ENCODE assay signal across 15 cellular contexts in genomic region chr6:68740828-68741500, GRCh38.
A peak's percentile ranks its signal among the peaks of the same experiment; 100 is the strongest.
DNase-seq lines count a peak whose midpoint lies in the region; ATAC-seq and TF ChIP-seq lines count a peak whose summit lies in the region.
"Had no signal": no experiment of that assay in that cellular context is flagged by ENCODE, and none has a peak within 500 bp of the region (broad histone marks: within the 10 kb centered on the region; RNA-seq: fewer than 3 reads in every experiment).

No MANE protein-coding gene starts in this region.

- H3K36me3 Mint-ChIP-seq in activated CD8-positive, alpha-beta T cell treated with anti-CD3 and anti-CD28 coated beads for 36 hours (ENCODE audit: low read depth), result no peaks in the 10 kb centered on the region
- no peaks in the 10 kb centered on the region for H3K36me3 Mint-ChIP-seq in activated CD8-positive, alpha-beta T cell treated with anti-CD3 and anti-CD28 coated beads, Interleukin-2, amount 10 ng/mL, durations not matched to agents 7 days and 5 days (ENCODE audit: low read depth)
- H3K36me3 Mint-ChIP-seq in nephron progenitor cell (ENCODE audit: low read depth), result no peaks in the 10 kb centered on the region
- H3K36me3 Mint-ChIP-seq: mesothelial cell of epicardium, WTC11 had no signal

- no peak for TF ChIP-seq CTCF in activated CD8-positive, alpha-beta T cell treated with anti-CD3 and anti-CD28 coated beads for 36 hours (IDR thresholded peaks at IDR 0.05)
- TF ChIP-seq CTCF in nephron progenitor cell (IDR thresholded peaks at IDR 0.05), result no peak

- DNase-seq in activated CD8-positive, alpha-beta T cell treated with anti-CD3 and anti-CD28 coated beads for 36 hours, result no peak
- no peak for DNase-seq in activated CD8-positive, alpha-beta T cell treated with anti-CD3 and anti-CD28 coated beads, Interleukin-2, amount 10 ng/mL, durations not matched to agents 7 days and 5 days
- DNase-seq in NOMO-1 (lab: John Stamatoyannopoulos, UW; ENCODE audit: unreplicated experiment in 2 of 2) (peak; percentile 33 to 60), nephron progenitor cell (no peak), mesenteric fat pad (ENCODE audit: low spot score) (no peak)
- DNase-seq: activated T-cell treated with anti-CD3 and anti-CD28 coated beads, Interleukin-2, amount 50 U/mL, for 48 hours; DND-41; NCI-H2029; stimulated activated CD4-positive, alpha-beta T cell treated with anti-CD3 and anti-CD28 coated beads, Interleukin-4, amount 100 ng/mL, for 4 hours had no signal

- no peaks in the 10 kb centered on the region for H3K9me3 Mint-ChIP-seq in activated CD8-positive, alpha-beta T cell treated with anti-CD3 and anti-CD28 coated beads for 36 hours
- no peaks in the 10 kb centered on the region for H3K9me3 Mint-ChIP-seq in activated CD8-positive, alpha-beta T cell treated with anti-CD3 and anti-CD28 coated beads, Interleukin-2, amount 10 ng/mL, durations not matched to agents 7 days and 5 days (ENCODE audit: insufficient read depth)
- no peaks in the 10 kb centered on the region for H3K9me3 Mint-ChIP-seq in nephron progenitor cell
- H3K9me3 Mint-ChIP-seq: mesothelial cell of epicardium, WTC11 had no signal

- H3K4me3 Mint-ChIP-seq in activated CD8-positive, alpha-beta T cell treated with anti-CD3 and anti-CD28 coated beads for 36 hours, result no peak overlapping the region
- no peak overlapping the region for H3K4me3 Mint-ChIP-seq in activated CD8-positive, alpha-beta T cell treated with anti-CD3 and anti-CD28 coated beads, Interleukin-2, amount 10 ng/mL, durations not matched to agents 7 days and 5 days
- no peak overlapping the region for H3K4me3 Mint-ChIP-seq in nephron progenitor cell
- H3K4me3 Mint-ChIP-seq: brain, mesothelial cell of epicardium, WTC11 had no signal

- POLR2A ChIA-PET in activated CD8-positive, alpha-beta T cell treated with anti-CD3 and anti-CD28 coated beads for 36 hours (lab: Charles Lee), result interaction anchor here (0.9 kb wide), 1 partner anchor 10 kb away, joined by 3 read pairs; no protein-coding TSS in a partner anchor
- POLR2A ChIA-PET in activated CD8-positive, alpha-beta T cell treated with anti-CD3 and anti-CD28 coated beads, Interleukin-2, amount 10 ng/mL, durations not matched to agents 7 days and 5 days (lab: Charles Lee), result no interaction called here

- peak overlapping the region; percentile 40 for H3K27ac Mint-ChIP-seq in activated CD8-positive, alpha-beta T cell treated with anti-CD3 and anti-CD28 coated beads for 36 hours
- H3K27ac Mint-ChIP-seq in activated CD8-positive, alpha-beta T cell treated with anti-CD3 and anti-CD28 coated beads, Interleukin-2, amount 10 ng/mL, durations not matched to agents 7 days and 5 days, result no peak overlapping the region
- peak overlapping the region; percentile 73 for H3K27ac Mint-ChIP-seq in nephron progenitor cell
- H3K27ac Mint-ChIP-seq: brain, mesothelial cell of epicardium, WTC11 had no signal

- no peaks in the 10 kb centered on the region for H3K27me3 Mint-ChIP-seq in activated CD8-positive, alpha-beta T cell treated with anti-CD3 and anti-CD28 coated beads for 36 hours
- H3K27me3 Mint-ChIP-seq in activated CD8-positive, alpha-beta T cell treated with anti-CD3 and anti-CD28 coated beads, Interleukin-2, amount 10 ng/mL, durations not matched to agents 7 days and 5 days (ENCODE audit: low read depth), result no peaks in the 10 kb centered on the region
- no peaks in the 10 kb centered on the region for H3K27me3 Mint-ChIP-seq in nephron progenitor cell (ENCODE audit: low read depth, poor library complexity)
- H3K27me3 Mint-ChIP-seq: brain had no signal

- peak; percentile 17 for ATAC-seq in activated CD8-positive, alpha-beta T cell treated with anti-CD3 and anti-CD28 coated beads for 36 hours
- ATAC-seq in activated CD8-positive, alpha-beta T cell treated with anti-CD3 and anti-CD28 coated beads, Interleukin-2, amount 10 ng/mL, durations not matched to agents 7 days and 5 days, result no peak
- ATAC-seq in HG02798 (IDR thresholded peaks at IDR 0.05; ENCODE audit: poor library complexity, unreplicated experiment) (peak; percentile 56), HG03196 (IDR thresholded peaks at IDR 0.05; ENCODE audit: unreplicated experiment) (no peak), GM21526 (IDR thresholded peaks at IDR 0.05; ENCODE audit: low FRiP score, unreplicated experiment) (no peak)
- ATAC-seq: WTC11 had no signal

- CTCF ChIA-PET in activated CD8-positive, alpha-beta T cell treated with anti-CD3 and anti-CD28 coated beads for 36 hours (lab: Charles Lee), result no interaction called here
- CTCF ChIA-PET in activated CD8-positive, alpha-beta T cell treated with anti-CD3 and anti-CD28 coated beads, Interleukin-2, amount 10 ng/mL, durations not matched to agents 7 days and 5 days (lab: Charles Lee), result no interaction called here

- H3K4me1 Mint-ChIP-seq in activated CD8-positive, alpha-beta T cell treated with anti-CD3 and anti-CD28 coated beads for 36 hours (ENCODE audit: low read depth), result peaks cover 8% of the 10 kb centered on the region
- peaks cover 5% of the 10 kb centered on the region for H3K4me1 Mint-ChIP-seq in activated CD8-positive, alpha-beta T cell treated with anti-CD3 and anti-CD28 coated beads, Interleukin-2, amount 10 ng/mL, durations not matched to agents 7 days and 5 days (ENCODE audit: low read depth)
- H3K4me1 Mint-ChIP-seq in nephron progenitor cell, result no peaks in the 10 kb centered on the region

- intact Hi-C loops in activated CD8-positive, alpha-beta T cell treated with anti-CD3 and anti-CD28 coated beads for 36 hours (cut with micrococcal nuclease), result no loop called here

Comparison
In these comparisons a context has a peak if more than half of its experiments do, and no peak if none do; other contexts are left out.
1. ATAC-seq: peak in activated CD8-positive, alpha-beta T cell treated with anti-CD3 and anti-CD28 coated beads for 36 hours (single experiment) and HG02798 (single experiment); none in activated CD8-positive, alpha-beta T cell treated with anti-CD3 and anti-CD28 coated beads, Interleukin-2, amount 10 ng/mL, durations not matched to agents 7 days and 5 days (single experiment), HG03196 (single experiment) and GM21526 (single experiment).
2. DNase-seq: peak in NOMO-1 (2 of 2); none in activated CD8-positive, alpha-beta T cell treated with anti-CD3 and anti-CD28 coated beads for 36 hours (single experiment), activated CD8-positive, alpha-beta T cell treated with anti-CD3 and anti-CD28 coated beads, Interleukin-2, amount 10 ng/mL, durations not matched to agents 7 days and 5 days (single experiment), nephron progenitor cell (single experiment) and mesenteric fat pad (single experiment).